8 cellular contexts compared by ENCODE assay signal in the genomic region with DNA sequence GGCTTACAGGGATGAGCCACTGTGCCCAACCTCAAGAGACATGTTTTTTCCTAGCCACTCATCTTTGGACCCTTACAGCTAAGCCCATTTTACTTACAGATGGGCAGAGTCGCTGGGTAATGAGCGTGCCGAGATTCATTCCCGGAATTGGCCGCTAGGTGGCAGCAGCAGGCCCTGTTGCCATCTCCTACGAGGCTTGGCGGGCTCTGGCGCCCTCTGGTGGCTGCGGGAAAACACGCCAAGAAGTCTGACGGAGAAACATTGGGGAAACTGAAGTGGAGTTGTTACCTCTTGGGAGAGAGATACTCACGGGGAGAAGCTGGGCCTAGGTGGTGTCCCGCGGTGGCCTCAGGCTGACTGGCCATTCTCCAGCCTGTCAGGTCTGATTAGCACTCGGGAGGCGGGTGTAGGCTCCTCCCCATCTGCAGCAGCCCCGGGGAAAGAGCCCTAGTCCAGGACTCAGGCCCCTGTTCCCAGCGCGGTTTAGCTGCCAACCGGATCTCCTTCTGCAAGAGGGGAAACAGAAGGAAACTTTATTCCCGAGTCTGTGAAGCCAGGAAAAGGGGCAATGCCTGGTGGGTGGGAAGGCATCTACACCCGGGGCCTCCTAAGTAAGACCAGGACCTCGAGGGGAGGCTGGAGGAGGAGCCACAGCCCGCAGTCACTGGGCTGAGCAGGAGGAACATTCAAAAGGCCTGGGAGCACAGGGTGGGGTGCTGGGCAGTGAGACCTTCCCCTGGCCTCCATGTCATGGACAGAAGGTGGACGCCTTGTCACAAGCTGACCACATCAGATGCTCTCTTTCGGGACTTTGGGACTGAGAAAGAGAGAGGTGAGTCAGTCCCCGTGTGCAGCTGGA. TPM values are rescaled to one million over a fixed set of nuclear protein-coding genes. Genes with fewer than 3 reads are reported as not detected.
DNase-seq lines count a peak whose midpoint lies in the region; ATAC-seq, FAIRE-seq and TF ChIP-seq lines count a peak whose summit lies in the region.

No MANE protein-coding gene starts in this region.

- H3K36me3 ChIP-seq in RWPE2 (ENCODE audit: low read depth): no peaks in the 10 kb centered on the region

- TF ChIP-seq CTCF in AG04450 (IDR thresholded peaks at IDR 0.05; ENCODE audit: low read depth, low read length) (peak; percentile 100), RWPE2 (IDR thresholded peaks at IDR 0.05; ENCODE audit: poor library complexity, severe bottlenecking) (peak; percentile 99), fibroblast of mammary gland (conservative IDR thresholded peaks at IDR 0.05; ENCODE audit: control insufficient read depth, insufficient read depth, low read depth, low read length) (peak; percentile 100)

- H3K27me3 ChIP-seq in AG04450 (ENCODE audit: control insufficient read depth, insufficient read depth, low read length): no peaks in the 10 kb centered on the region
- H3K27me3 ChIP-seq in RWPE2 (ENCODE audit: insufficient read depth, poor library complexity, severe bottlenecking): no peaks in the 10 kb centered on the region

- H3K36me3 Mint-ChIP-seq in activated T-helper 1 cell treated with anti-CD3 and anti-CD28 coated beads, Interleukin-12 subunit alpha, Interleukin-12 subunit beta, Interleukin-2, Interleukin-4 antibody, amounts not matched to agents 30 ng/mL and 10 ng/mL and 1 ng/mL, durations not matched to agents 14 hours and 24 hours and 36 hours (ENCODE audit: low read depth): peaks cover 9% of the 10 kb centered on the region
- no peaks in the 10 kb centered on the region for H3K36me3 Mint-ChIP-seq in natural killer cell treated with Interleukin-12 subunit alpha and Interleukin-12 subunit beta and Interleukin-15 and Interleukin-18, amount 100 ng/mL, for 72 hours

- no peaks in the 10 kb centered on the region for H3K4me1 ChIP-seq in RWPE2 (ENCODE audit: insufficient read depth, poor library complexity, severe bottlenecking)

- no peaks in the 10 kb centered on the region for H3K9me3 Mint-ChIP-seq in activated T-helper 1 cell treated with anti-CD3 and anti-CD28 coated beads, Interleukin-12 subunit alpha, Interleukin-12 subunit beta, Interleukin-2, Interleukin-4 antibody, amounts not matched to agents 30 ng/mL and 10 ng/mL and 1 ng/mL, durations not matched to agents 14 hours and 24 hours and 36 hours
- H3K9me3 Mint-ChIP-seq in natural killer cell treated with Interleukin-12 subunit alpha and Interleukin-12 subunit beta and Interleukin-15 and Interleukin-18, amount 100 ng/mL, for 72 hours: no peaks in the 10 kb centered on the region

- peaks cover 12% of the 10 kb centered on the region for H3K4me1 Mint-ChIP-seq in activated T-helper 1 cell treated with anti-CD3 and anti-CD28 coated beads, Interleukin-12 subunit alpha, Interleukin-12 subunit beta, Interleukin-2, Interleukin-4 antibody, amounts not matched to agents 30 ng/mL and 10 ng/mL and 1 ng/mL, durations not matched to agents 14 hours and 24 hours and 36 hours (ENCODE audit: low read depth)
- H3K4me1 Mint-ChIP-seq in natural killer cell treated with Interleukin-12 subunit alpha and Interleukin-12 subunit beta and Interleukin-15 and Interleukin-18, amount 100 ng/mL, for 72 hours (ENCODE audit: low read depth in 2 of 2): peaks cover 6 to 8% of the 10 kb centered on the region in 2 donors

- peaks cover 4% of the 10 kb centered on the region; the same call in 1 of the 2 replicates for H3K9me3 ChIP-seq in AG04450 (ENCODE audit: control insufficient read depth, insufficient read depth, low read length)
- H3K9me3 ChIP-seq in RWPE2 (ENCODE audit: severe bottlenecking): no peaks in the 10 kb centered on the region

- peak overlapping the region; percentile 66 for H3K27ac Mint-ChIP-seq in activated T-helper 1 cell treated with anti-CD3 and anti-CD28 coated beads, Interleukin-12 subunit alpha, Interleukin-12 subunit beta, Interleukin-2, Interleukin-4 antibody, amounts not matched to agents 30 ng/mL and 10 ng/mL and 1 ng/mL, durations not matched to agents 14 hours and 24 hours and 36 hours
- peak overlapping the region in 1 of 2 donors; percentile 4 for H3K27ac Mint-ChIP-seq in natural killer cell treated with Interleukin-12 subunit alpha and Interleukin-12 subunit beta and Interleukin-15 and Interleukin-18, amount 100 ng/mL, for 72 hours

- FAIRE-seq in GM19239 (lab: Jason Lieb, UNC): peak; percentile 95

- CTCF ChIA-PET in AG04450 (lab: Charles Lee): interaction anchor here (0.5 to 3.9 kb wide), 52 partner anchors 9 to 434 kb away, joined by 3 to 102 read pairs (median 5); partner anchors contain the start of genes BBLN, EEIG1, NAIF1 and PIP5KL1

- H3K27ac ChIP-seq in AG04450 (ENCODE audit: low read depth, low read length) (no peak overlapping the region), RWPE2 (ENCODE audit: poor library complexity, severe bottlenecking) (no peak overlapping the region)

- H3K4me3 ChIP-seq in AG04450 (ENCODE audit: low read depth, low read length): no peak overlapping the region
- H3K4me3 ChIP-seq in RWPE2 (ENCODE audit: severe bottlenecking): no peak overlapping the region
- H3K4me3 ChIP-seq in fibroblast of mammary gland (ENCODE audit: control insufficient read depth, low read depth, low read length): no peak overlapping the region

- H3K4me3 Mint-ChIP-seq in activated T-helper 1 cell treated with anti-CD3 and anti-CD28 coated beads, Interleukin-12 subunit alpha, Interleukin-12 subunit beta, Interleukin-2, Interleukin-4 antibody, amounts not matched to agents 30 ng/mL and 10 ng/mL and 1 ng/mL, durations not matched to agents 14 hours and 24 hours and 36 hours: no peak overlapping the region
- H3K4me3 Mint-ChIP-seq in natural killer cell treated with Interleukin-12 subunit alpha and Interleukin-12 subunit beta and Interleukin-15 and Interleukin-18, amount 100 ng/mL, for 72 hours: no peak overlapping the region

- DNase-seq in AG04450 (ENCODE audit: low read depth, low spot score) (peak; percentile 73), GM19239 (ENCODE audit: insufficient read length, low spot score) (peak; percentile 94), M059J (ENCODE audit: low read depth) (peak; percentile 82), RWPE2 (ENCODE audit: low spot score) (peak; percentile 83), fibroblast of mammary gland (ENCODE audit: low read depth) (peak; percentile 84)
- peak; percentile 88 for DNase-seq in activated T-helper 1 cell treated with anti-CD3 and anti-CD28 coated beads, Interleukin-12 subunit alpha, Interleukin-12 subunit beta, Interleukin-2, Interleukin-4 antibody, amounts not matched to agents 30 ng/mL and 10 ng/mL and 1 ng/mL, durations not matched to agents 14 hours and 24 hours and 36 hours (ENCODE audit: low spot score)
- peak; percentile 89 for DNase-seq in natural killer cell treated with Interleukin-12 subunit alpha and Interleukin-12 subunit beta and Interleukin-15 and Interleukin-18, amount 100 ng/mL, for 72 hours (ENCODE audit: low spot score)
- DNase-seq in stimulated activated naive CD4-positive, alpha-beta T cell (lab: John Stamatoyannopoulos, UW): peak; percentile 79 to 96 (median 92)

- no peaks in the 10 kb centered on the region for H3K27me3 Mint-ChIP-seq in activated T-helper 1 cell treated with anti-CD3 and anti-CD28 coated beads, Interleukin-12 subunit alpha, Interleukin-12 subunit beta, Interleukin-2, Interleukin-4 antibody, amounts not matched to agents 30 ng/mL and 10 ng/mL and 1 ng/mL, durations not matched to agents 14 hours and 24 hours and 36 hours (ENCODE audit: insufficient read depth)
- no peaks in the 10 kb centered on the region for H3K27me3 Mint-ChIP-seq in natural killer cell treated with Interleukin-12 subunit alpha and Interleukin-12 subunit beta and Interleukin-15 and Interleukin-18, amount 100 ng/mL, for 72 hours

- ATAC-seq in RWPE2 (ENCODE audit: low read depth): peak; percentile 61
- peak; percentile 86 to 87 for ATAC-seq in natural killer cell treated with Interleukin-12 subunit alpha and Interleukin-12 subunit beta and Interleukin-15 and Interleukin-18, amount 100 ng/mL, for 72 hours

- intact Hi-C loops in activated T-helper 1 cell treated with anti-CD3 and anti-CD28 coated beads, Interleukin-12 subunit alpha, Interleukin-12 subunit beta, Interleukin-2, Interleukin-4 antibody, amounts not matched to agents 30 ng/mL and 10 ng/mL and 1 ng/mL, durations not matched to agents 14 hours and 24 hours and 36 hours (cut with micrococcal nuclease): loop anchor here (1.0 to 5.0 kb wide), 4 partner anchors 10 to 175 kb away; no protein-coding TSS in a partner anchor

- POLR2A ChIA-PET in AG04450 (lab: Yijun Ruan, JAX): interaction anchor here (1.1 to 1.2 kb wide), 2 partner anchors 10 to 140 kb away, joined by 3 read pairs; no protein-coding TSS in a partner anchor

RNA-seq across cellular contexts. Expression of gene PTGES2, which starts 9.7 kb away (rescaled TPM):
- 56.3 and 75.2 TPM in 2 replicates for polyA plus RNA-seq in AG04450 (2011; rRNA removed)
- polyA minus RNA-seq in AG04450 (2011; rRNA and poly(A)+ RNA removed): 50.5 and 68.7 TPM in 2 replicates
- total RNA-seq in M059J (2014; rRNA removed; shearing (Covaris generic)): 34.9 and 53.8 TPM in 2 replicates
- total RNA-seq in activated T-helper 1 cell treated with anti-CD3 and anti-CD28 coated beads, Interleukin-12 subunit alpha, Interleukin-12 subunit beta, Interleukin-2, Interleukin-4 antibody, amounts not matched to agents 30 ng/mL and 10 ng/mL and 1 ng/mL, durations not matched to agents 14 hours and 24 hours and 36 hours: 87.7 and 89.2 TPM in 2 replicates
- 100 to 1,000 TPM in 1 of 2 donors, 10 to 100 TPM in 1; 56.8 to 110 TPM for total RNA-seq in natural killer cell treated with Interleukin-12 subunit alpha and Interleukin-12 subunit beta and Interleukin-15 and Interleukin-18, amount 100 ng/mL, for 72 hours

RNA-seq across cellular contexts. Expression of gene LCN2, which starts 31.4 kb away (rescaled TPM):
- not detected in 2 replicates for polyA plus RNA-seq in AG04450 (2011; rRNA removed)
- polyA minus RNA-seq in AG04450 (2011; rRNA and poly(A)+ RNA removed): not detected in 2 replicates
- total RNA-seq in M059J (2014; rRNA removed; shearing (Covaris generic)): 0.42 TPM in 1 of 2 replicates, not detected in the other
- not detected in 2 replicates for total RNA-seq in activated T-helper 1 cell treated with anti-CD3 and anti-CD28 coated beads, Interleukin-12 subunit alpha, Interleukin-12 subunit beta, Interleukin-2, Interleukin-4 antibody, amounts not matched to agents 30 ng/mL and 10 ng/mL and 1 ng/mL, durations not matched to agents 14 hours and 24 hours and 36 hours
- total RNA-seq in natural killer cell treated with Interleukin-12 subunit alpha and Interleukin-12 subunit beta and Interleukin-15 and Interleukin-18, amount 100 ng/mL, for 72 hours: not detected

RNA-seq across cellular contexts. Expression of gene BBLN, which starts 42.2 kb away (rescaled TPM):
- polyA plus RNA-seq in AG04450 (2011; rRNA removed): 48.1 and 64.2 TPM in 2 replicates
- 15.2 and 16.8 TPM in 2 replicates for polyA minus RNA-seq in AG04450 (2011; rRNA and poly(A)+ RNA removed)
- 289 and 427 TPM in 2 replicates for total RNA-seq in M059J (2014; rRNA removed; shearing (Covaris generic))
- total RNA-seq in activated T-helper 1 cell treated with anti-CD3 and anti-CD28 coated beads, Interleukin-12 subunit alpha, Interleukin-12 subunit beta, Interleukin-2, Interleukin-4 antibody, amounts not matched to agents 30 ng/mL and 10 ng/mL and 1 ng/mL, durations not matched to agents 14 hours and 24 hours and 36 hours: 97.3 and 106 TPM in 2 replicates
- total RNA-seq in natural killer cell treated with Interleukin-12 subunit alpha and Interleukin-12 subunit beta and Interleukin-15 and Interleukin-18, amount 100 ng/mL, for 72 hours: 10 to 100 TPM; 58.1 to 60.4 TPM

RNA-seq across cellular contexts. Expression of gene SLC25A25, which starts 49.8 kb away (rescaled TPM):
- 12.0 and 12.6 TPM in 2 replicates for polyA plus RNA-seq in AG04450 (2011; rRNA removed)
- polyA minus RNA-seq in AG04450 (2011; rRNA and poly(A)+ RNA removed): 20.6 TPM in 2 replicates
- 8.7 and 19.8 TPM in 2 replicates for total RNA-seq in M059J (2014; rRNA removed; shearing (Covaris generic))
- 13.4 and 13.5 TPM in 2 replicates for total RNA-seq in activated T-helper 1 cell treated with anti-CD3 and anti-CD28 coated beads, Interleukin-12 subunit alpha, Interleukin-12 subunit beta, Interleukin-2, Interleukin-4 antibody, amounts not matched to agents 30 ng/mL and 10 ng/mL and 1 ng/mL, durations not matched to agents 14 hours and 24 hours and 36 hours
- 10 to 100 TPM; 15.0 to 23.2 TPM for total RNA-seq in natural killer cell treated with Interleukin-12 subunit alpha and Interleukin-12 subunit beta and Interleukin-15 and Interleukin-18, amount 100 ng/mL, for 72 hours

RNA-seq across cellular contexts. Expression of gene NAIF1, which starts 50.7 kb away (rescaled TPM):
- polyA plus RNA-seq in AG04450 (2011; rRNA removed): 7.5 and 8.9 TPM in 2 replicates
- 6.9 and 9.8 TPM in 2 replicates for polyA minus RNA-seq in AG04450 (2011; rRNA and poly(A)+ RNA removed)
- 10.5 and 13.7 TPM in 2 replicates for total RNA-seq in M059J (2014; rRNA removed; shearing (Covaris generic))
- 11.5 and 12.2 TPM in 2 replicates for total RNA-seq in activated T-helper 1 cell treated with anti-CD3 and anti-CD28 coated beads, Interleukin-12 subunit alpha, Interleukin-12 subunit beta, Interleukin-2, Interleukin-4 antibody, amounts not matched to agents 30 ng/mL and 10 ng/mL and 1 ng/mL, durations not matched to agents 14 hours and 24 hours and 36 hours
- total RNA-seq in natural killer cell treated with Interleukin-12 subunit alpha and Interleukin-12 subunit beta and Interleukin-15 and Interleukin-18, amount 100 ng/mL, for 72 hours: 10 to 100 TPM; 15.7 to 16.4 TPM
